Comparison of ENCODE assay signal across 14 cellular contexts in the genomic region with DNA sequence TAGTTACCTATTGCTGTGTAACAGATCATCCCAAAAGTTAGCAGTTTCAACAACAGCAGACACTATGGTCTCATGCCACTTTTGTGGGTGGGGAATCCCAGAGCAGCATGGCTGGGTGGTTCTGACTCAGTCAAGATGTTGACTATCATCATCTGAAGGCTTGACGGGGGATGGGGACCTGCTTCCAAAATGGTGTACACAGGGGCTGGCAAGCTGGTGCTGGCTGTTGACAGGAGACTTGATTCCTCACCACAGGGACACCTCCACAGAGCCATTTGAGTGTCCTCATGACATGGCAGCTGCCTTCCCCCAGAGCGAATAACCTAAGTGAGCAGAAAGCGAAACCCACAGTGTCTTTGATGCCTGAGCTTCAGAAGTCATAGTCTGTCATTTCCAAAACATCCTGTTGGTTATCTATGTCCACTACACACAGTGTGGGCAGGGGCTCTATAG. TPM values are rescaled to one million over a fixed set of nuclear protein-coding genes. Genes with fewer than 3 reads are reported as not detected.
DNase-seq lines count a peak whose midpoint lies in the region; ATAC-seq and TF ChIP-seq lines count a peak whose summit lies in the region.
"Had no signal": no experiment of that assay in that cellular context is flagged by ENCODE, and none has a peak within 500 bp of the region (broad histone marks: within the 10 kb centered on the region; RNA-seq: fewer than 3 reads in every experiment).

No MANE protein-coding gene starts in this region.

- H3K4me3 ChIP-seq in Loucy (ENCODE audit: low read length, poor library complexity, severe bottlenecking) (no peak overlapping the region), testis (no peak overlapping the region)
- H3K4me3 ChIP-seq: cardiac muscle cell, neural progenitor cell had no signal

- no peaks in the 10 kb centered on the region for H3K9me2 ChIP-seq in Loucy (replicated peaks; ENCODE audit: low read depth, low read length)

- H3K36me3 ChIP-seq in Loucy (ENCODE audit: insufficient read depth, low read length): no peaks in the 10 kb centered on the region
- H3K36me3 ChIP-seq in testis (ENCODE audit: low read depth, missing control alignments): no peaks in the 10 kb centered on the region
- H3K36me3 ChIP-seq: cardiac muscle cell, neural progenitor cell had no signal

- intact Hi-C loops in testis (cut with DNase I; ENCODE audit: low total_unique reads): no loop called here

- no peak overlapping the region for H3K9ac ChIP-seq in Loucy (ENCODE audit: low read depth, low read length, poor library complexity, severe bottlenecking)
- H3K9ac ChIP-seq: neural progenitor cell had no signal

- peak overlapping the region; percentile 69 for H3K27ac Mint-ChIP-seq in activated naive CD4-positive, alpha-beta T cell treated with anti-CD3 and anti-CD28 coated beads, Interleukin-2, amount 50 U/mL, for 24 hours

- H4K20me1 ChIP-seq in Loucy (ENCODE audit: insufficient read depth, low read length, poor library complexity, severe bottlenecking): no peaks in the 10 kb centered on the region

- peak; percentile 64 for ATAC-seq in GM19025 (IDR thresholded peaks at IDR 0.05; ENCODE audit: low read depth, unreplicated experiment)

- H2AFZ ChIP-seq in Loucy (ENCODE audit: low read length): no peak overlapping the region
- H2AFZ ChIP-seq: neural progenitor cell had no signal

- DNase-seq in stimulated activated CD8-positive, alpha-beta memory T cell treated with anti-CD3 and anti-CD28 coated beads, Interleukin-15, amount 100 ng/mL, for 48 hours (ENCODE audit: low read depth in 2 of 2): peak; percentile 62 to 71
- DNase-seq in HPDE6-E6E7 (ENCODE audit: extremely low spot score) (no peak), DMS114 treated with DMSO at 0.1 percent for 48 hours (lab: John Stamatoyannopoulos, UW; ENCODE audit: unreplicated experiment) (no peak), inferior parietal cortex (ENCODE audit: extremely low spot score) (no peak), testis (no peak)
- DNase-seq: EL, NCI-H187 treated with DMSO at 0.1 percent for 48 hours had no signal

- peaks cover 10% of the 10 kb centered on the region for H3K36me3 Mint-ChIP-seq in activated naive CD4-positive, alpha-beta T cell treated with anti-CD3 and anti-CD28 coated beads, Interleukin-2, amount 50 U/mL, for 24 hours

- H3K27me3 ChIP-seq in Loucy (ENCODE audit: insufficient read depth, low read length, poor library complexity, severe bottlenecking) (no peaks in the 10 kb centered on the region), testis (no peaks in the 10 kb centered on the region)

- peaks cover 16% of the 10 kb centered on the region for H3K4me1 ChIP-seq in Loucy (ENCODE audit: insufficient read depth, low read length, poor library complexity, severe bottlenecking)
- H3K4me1 ChIP-seq in testis: no peaks in the 10 kb centered on the region
- H3K4me1 ChIP-seq: neural progenitor cell had no signal

- H3K79me2 ChIP-seq in Loucy (ENCODE audit: insufficient read depth, low read length): no peaks in the 10 kb centered on the region

- no peak overlapping the region for H3K27ac ChIP-seq in testis
- H3K27ac ChIP-seq: cardiac muscle cell, neural progenitor cell had no signal

- peaks cover 27% of the 10 kb centered on the region for H3K4me1 Mint-ChIP-seq in activated naive CD4-positive, alpha-beta T cell treated with anti-CD3 and anti-CD28 coated beads, Interleukin-2, amount 50 U/mL, for 24 hours
- H3K4me1 Mint-ChIP-seq: neural progenitor cell had no signal

- H3K9me3 ChIP-seq in Loucy (ENCODE audit: insufficient read depth, low read depth, low read length) (no peaks in the 10 kb centered on the region), testis (no peaks in the 10 kb centered on the region)

- no peaks in the 10 kb centered on the region for H3F3A ChIP-seq in Loucy (ENCODE audit: low read depth)

- no peak overlapping the region for H3K4me3 Mint-ChIP-seq in activated naive CD4-positive, alpha-beta T cell treated with anti-CD3 and anti-CD28 coated beads, Interleukin-2, amount 50 U/mL, for 24 hours
- H3K4me3 Mint-ChIP-seq: neural progenitor cell had no signal

- peaks cover 19% of the 10 kb centered on the region for H3K9me3 Mint-ChIP-seq in activated naive CD4-positive, alpha-beta T cell treated with anti-CD3 and anti-CD28 coated beads, Interleukin-2, amount 50 U/mL, for 24 hours

- WGBS in testis, 2 donors: 100% methylated on average over 2 to 3 of the region's 3 CpGs

- TF ChIP-seq CTCF in Loucy (conservative IDR thresholded peaks at IDR 0.05; ENCODE audit: low read length): no peak
- TF ChIP-seq CTCF in testis (IDR thresholded peaks at IDR 0.05): no peak

- no peak for TF ChIP-seq POLR2A in testis (IDR thresholded peaks at IDR 0.05)

- H3K27me3 Mint-ChIP-seq in activated naive CD4-positive, alpha-beta T cell treated with anti-CD3 and anti-CD28 coated beads, Interleukin-2, amount 50 U/mL, for 24 hours: peaks cover 3% of the 10 kb centered on the region

- peak overlapping the region; percentile 51 for H3K4me2 ChIP-seq in Loucy (ENCODE audit: low read depth, low read length, poor library complexity, severe bottlenecking)
- H3K4me2 ChIP-seq: neural progenitor cell had no signal

RNA-seq across cellular contexts. Expression of gene DNAJB8, which starts 19.1 kb away (rescaled TPM):
- 10 to 100 TPM; 18.3 to 46.0 TPM for total RNA-seq in testis
- 75.0 TPM for polyA plus RNA-seq in testis (ENCODE audit: insufficient read depth, low read depth, low replicate concordance)
- total RNA-seq: cardiac muscle cell, RPMI7951 had no signal
- polyA plus RNA-seq: cardiac muscle cell, keratinocyte had no signal

RNA-seq across cellular contexts. Expression of gene GATA2, which starts 45.4 kb away (rescaled TPM):
- 10 to 100 TPM; 11.9 to 13.5 TPM for total RNA-seq in testis
- 6.6 TPM for polyA plus RNA-seq in testis (ENCODE audit: insufficient read depth, low read depth, low replicate concordance)
- polyA plus RNA-seq: keratinocyte had no signal

Comparison
In these comparisons a context has a peak if more than half of its experiments do, and no peak if none do; other contexts are left out.
1. DNase-seq: peak in stimulated activated CD8-positive, alpha-beta memory T cell treated with anti-CD3 and anti-CD28 coated beads, Interleukin-15, amount 100 ng/mL, for 48 hours (2 of 2); none in HPDE6-E6E7 (single experiment), DMS114 treated with DMSO at 0.1 percent for 48 hours (single experiment), inferior parietal cortex (single experiment) and testis (single experiment).